ENCODE assay signal across 1 cellular context in the genomic region with DNA sequence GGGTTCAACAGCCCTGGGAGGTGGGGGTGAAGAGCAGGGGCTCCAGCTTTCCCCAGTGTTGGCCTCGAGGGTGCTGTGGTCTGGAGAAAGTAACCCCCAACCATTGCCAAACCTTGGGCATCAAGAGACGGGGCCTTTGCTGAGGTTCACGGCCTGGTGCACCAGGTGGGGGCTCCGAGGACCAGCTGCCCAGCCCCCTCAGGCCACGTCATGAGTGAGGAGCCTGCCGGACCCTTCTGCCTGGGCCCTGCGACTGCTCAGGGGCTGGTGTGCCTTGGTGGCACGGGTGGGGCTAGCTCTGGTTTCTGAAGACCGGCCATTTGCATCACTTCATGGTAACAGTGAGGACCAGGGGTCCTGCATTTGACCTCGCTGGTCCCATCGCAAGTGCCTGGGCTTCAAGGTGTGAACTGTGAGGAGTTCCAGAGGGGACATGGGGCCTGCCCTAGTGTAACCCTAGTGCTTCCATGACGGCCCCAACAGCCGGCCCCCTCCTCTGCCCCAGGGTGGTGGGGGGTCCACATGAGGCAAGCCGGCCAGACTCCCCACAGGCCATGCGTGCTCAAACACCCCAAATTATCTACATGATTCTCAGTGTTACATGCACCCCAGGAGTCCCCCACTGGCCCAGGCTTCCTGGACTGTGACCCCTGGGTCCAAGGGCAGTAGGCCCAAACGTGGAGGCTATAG.
TF ChIP-seq lines count a peak whose summit lies in the region.

No MANE protein-coding gene starts in this region.

TF ChIP-seq in H1, 55 proteins besides CTCF, POLR2A, EP300 and RAD21:
- TF ChIP-seq MAFK (IDR thresholded peaks at IDR 0.05; ENCODE audit: low read depth, low read length): no peak
- no peak for TF ChIP-seq TAF7 (optimal IDR thresholded peaks at IDR 0.05; ENCODE audit: borderline replicate concordance, low read depth, low read length)
- no peak for TF ChIP-seq BACH1 (IDR thresholded peaks at IDR 0.05; ENCODE audit: low read length)
- no peak for TF ChIP-seq NRF1 (IDR thresholded peaks at IDR 0.05; ENCODE audit: low read depth, low read length)
- TF ChIP-seq, protein P1, sequence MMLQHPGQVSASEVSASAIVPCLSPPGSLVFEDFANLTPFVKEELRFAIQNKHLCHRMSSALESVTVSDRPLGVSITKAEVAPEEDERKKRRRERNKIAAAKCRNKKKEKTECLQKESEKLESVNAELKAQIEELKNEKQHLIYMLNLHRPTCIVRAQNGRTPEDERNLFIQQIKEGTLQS (IDR thresholded peaks at IDR 0.05; ENCODE audit: insufficient read depth, low read depth, low read length): no peak
- no peak for TF ChIP-seq CHD2 (IDR thresholded peaks at IDR 0.05; ENCODE audit: low read length)
